In genomic region chr5:153237671-153238332, GRCh38 we compare ENCODE assay signal across 1 cellular context.
TF ChIP-seq lines count a peak whose summit lies in the region.

No MANE protein-coding gene starts in this region.

TF ChIP-seq in GM12878, 131 proteins besides CTCF, POLR2A, EP300 and RAD21 (continued from another document):
- no peak for TF ChIP-seq BCL3 (IDR thresholded peaks at IDR 0.05; ENCODE audit: borderline replicate concordance, insufficient read depth, low read depth, low read length, poor library complexity, severe bottlenecking)
- no peak for TF ChIP-seq KDM1A (IDR thresholded peaks at IDR 0.05; ENCODE audit: borderline replicate concordance)
- no peak for TF ChIP-seq NRF1 (conservative IDR thresholded peaks at IDR 0.05; ENCODE audit: low read depth, low read length)
- TF ChIP-seq RUNX3 (IDR thresholded peaks at IDR 0.05; ENCODE audit: low read length) = no peak
- no peak for TF ChIP-seq GATAD2B (conservative IDR thresholded peaks at IDR 0.05; ENCODE audit: low read depth)
- no peak for TF ChIP-seq FOXM1 (IDR thresholded peaks at IDR 0.05; ENCODE audit: low read depth, low read length)
- no peak for TF ChIP-seq SKIL (IDR thresholded peaks at IDR 0.05; ENCODE audit: low read depth, poor library complexity, severe bottlenecking)
- no peak for TF ChIP-seq CHD2 (IDR thresholded peaks at IDR 0.05; ENCODE audit: borderline replicate concordance, low read depth, low read length)
- TF ChIP-seq RFX5 (IDR thresholded peaks at IDR 0.05; ENCODE audit: low read depth, low read length) = no peak
- TF ChIP-seq PAX5 (IDR thresholded peaks at IDR 0.05; ENCODE audit: borderline replicate concordance, low read depth, low read length) = no peak
- TF ChIP-seq RELA (IDR thresholded peaks at IDR 0.05; ENCODE audit: borderline replicate concordance, partially characterized antibody) = no peak
TF ChIP-seq in GM12878: peak in this region for 0.
